ENCODE assay signal across 6 cellular contexts in genomic region chr19:38362946-38363688, GRCh38. TPM values are rescaled to one million over a fixed set of nuclear protein-coding genes. Genes with fewer than 3 reads are reported as not detected.
DNase-seq lines count a peak whose midpoint lies in the region; ATAC-seq and TF ChIP-seq lines count a peak whose summit lies in the region.
"Not testable (repeated sequence)": the region's sequence is repeated elsewhere in the genome, so short reads cannot be mapped to it uniquely, and the experiment has no call there.

No MANE protein-coding gene starts in this region.

- H3F3A ChIP-seq in GM23248 (ENCODE audit: insufficient read depth) = not testable (repeated sequence)

- not testable (repeated sequence) for TF ChIP-seq CTCF in foreskin fibroblast (IDR thresholded peaks at IDR 0.05; ENCODE audit: low read depth, low read length); nephron progenitor cell (IDR thresholded peaks at IDR 0.05); upper lobe of left lung (IDR thresholded peaks at IDR 0.05)

- not testable (repeated sequence) for H3K9me3 Mint-ChIP-seq in activated naive CD8-positive, alpha-beta T cell (ENCODE audit: low read depth)
- peaks cover 14% of the 10 kb centered on the region for H3K9me3 Mint-ChIP-seq in nephron progenitor cell

- H3K36me3 ChIP-seq in GM23248 (ENCODE audit: low read depth); SJCRH30; upper lobe of left lung: not testable (repeated sequence)

- not testable (repeated sequence) for H4K20me1 ChIP-seq in GM23248 (ENCODE audit: insufficient read depth)

- not testable (repeated sequence) for H3K79me2 ChIP-seq in GM23248 (ENCODE audit: insufficient read depth)

- H3K36me3 Mint-ChIP-seq in activated naive CD8-positive, alpha-beta T cell; nephron progenitor cell (ENCODE audit: low read depth): not testable (repeated sequence)

- not testable (repeated sequence) for DNase-seq in GM23248, SJCRH30, foreskin fibroblast, nephron progenitor cell, upper lobe of left lung

- not testable (repeated sequence) for H3K4me1 Mint-ChIP-seq in activated naive CD8-positive, alpha-beta T cell (ENCODE audit: low read depth)
- peaks cover 12% of the 10 kb centered on the region for H3K4me1 Mint-ChIP-seq in nephron progenitor cell

- not testable (repeated sequence) for H3K27ac Mint-ChIP-seq in activated naive CD8-positive, alpha-beta T cell; nephron progenitor cell

- H3K27me3 Mint-ChIP-seq in activated naive CD8-positive, alpha-beta T cell = not testable (repeated sequence)
- H3K27me3 Mint-ChIP-seq in nephron progenitor cell (ENCODE audit: low read depth, poor library complexity) = peaks cover 63% of the 10 kb centered on the region

- H3K4me3 ChIP-seq in GM23248 (peak overlapping the region; percentile 78; the same call in 1 of the 2 replicates), SJCRH30 (peak overlapping the region; percentile 58), foreskin fibroblast (ENCODE audit: low read depth in 1 of 2, low read length in 2 of 2) (peak overlapping the region; percentile 60 to 65), upper lobe of left lung (peak overlapping the region in 3 of 4 donors; percentile 59 to 78 (median 73))

- H3K4me2 ChIP-seq in GM23248 (ENCODE audit: unreplicated experiment) = peak overlapping the region; percentile 88

- H3K27me3 ChIP-seq in GM23248 (replicated peaks; ENCODE audit: insufficient read depth) = peaks cover 21% of the 10 kb centered on the region
- not testable (repeated sequence) for H3K27me3 ChIP-seq in SJCRH30
- H3K27me3 ChIP-seq in upper lobe of left lung = peaks cover 0 to 13% (median 1%) of the 10 kb centered on the region in 4 donors

- H3K4me1 ChIP-seq in GM23248 (ENCODE audit: insufficient read depth); SJCRH30: not testable (repeated sequence)
- peaks cover 18 to 22% (median 21%) of the 10 kb centered on the region in 4 donors for H3K4me1 ChIP-seq in upper lobe of left lung

- 80% methylated on average over 15 of the region's 16 CpGs for WGBS in GM23248 (ENCODE audit: low coverage in 1 of 2, low lambda C conversion rate in 2 of 2, missing lambda C conversion rate in 2 of 2), 2 experiments
- 67 to 80% methylated on average over 15 of the region's 16 CpGs for WGBS in upper lobe of left lung, 2 donors

- not testable (repeated sequence) for H3K9me3 ChIP-seq in GM23248 (ENCODE audit: low read depth); SJCRH30 (replicated peaks); upper lobe of left lung

- ATAC-seq in upper lobe of left lung (ENCODE audit: low FRiP score in 2 of 2) = not testable (repeated sequence)

- in situ Hi-C loops in GM23248 (cut with MboI) = not testable (repeated sequence)

- not testable (repeated sequence) for H3K9ac ChIP-seq in GM23248

- H3K9me2 ChIP-seq in GM23248 (ENCODE audit: insufficient read depth) = not testable (repeated sequence)

- peak overlapping the region; percentile 81 for H3K4me3 Mint-ChIP-seq in activated naive CD8-positive, alpha-beta T cell
- H3K4me3 Mint-ChIP-seq in nephron progenitor cell = peak overlapping the region; percentile 84

- not testable (repeated sequence) for H2AFZ ChIP-seq in GM23248

- H3K27ac ChIP-seq in GM23248, SJCRH30, upper lobe of left lung: not testable (repeated sequence)

- TF ChIP-seq POLR2A in upper lobe of left lung (IDR thresholded peaks at IDR 0.05) = not testable (repeated sequence)

- not testable (repeated sequence) for TF ChIP-seq EP300 in upper lobe of left lung (IDR thresholded peaks at IDR 0.05)

RNA-seq across cellular contexts. Expression of gene PSMD8, which starts 11.3 kb away (rescaled TPM):
- total RNA-seq in GM23248 (2014; rRNA removed; shearing (Covaris generic)) = 231 and 331 TPM in 2 replicates
- polyA plus RNA-seq in GM23248 (2016; fragmentation: Nextera tagmentation; extraction: Ambion mirVana) = 292 and 305 TPM in 2 replicates
- 352 and 382 TPM in 2 replicates for total RNA-seq in SJCRH30 (2014; rRNA removed; shearing (Covaris generic))
- total RNA-seq in upper lobe of left lung = 100 to 1,000 TPM in 4 of 6 donors, 10 to 100 TPM in 2; 66.0 to 213 (median 121) TPM

RNA-seq across cellular contexts. Expression of gene GGN, which starts 24.7 kb away (rescaled TPM):
- 1.1 and 1.8 TPM in 2 replicates for total RNA-seq in GM23248 (2014; rRNA removed; shearing (Covaris generic))
- polyA plus RNA-seq in GM23248 (2016; fragmentation: Nextera tagmentation; extraction: Ambion mirVana) = 1.4 and 2.0 TPM in 2 replicates
- total RNA-seq in SJCRH30 (2014; rRNA removed; shearing (Covaris generic)) = 0.23 and 0.59 TPM in 2 replicates
- 1 to 10 TPM in 3 of 6 donors, under 1 TPM in 3; 0.44 to 8.4 (median 0.95) TPM for total RNA-seq in upper lobe of left lung

RNA-seq across cellular contexts. Expression of gene SPRED3, which starts 25.4 kb away (rescaled TPM):
- total RNA-seq in GM23248 (2014; rRNA removed; shearing (Covaris generic)) = 2.1 and 7.7 TPM in 2 replicates
- 1.8 and 1.9 TPM in 2 replicates for polyA plus RNA-seq in GM23248 (2016; fragmentation: Nextera tagmentation; extraction: Ambion mirVana)
- total RNA-seq in SJCRH30 (2014; rRNA removed; shearing (Covaris generic)) = 1.1 and 2.3 TPM in 2 replicates
- total RNA-seq in upper lobe of left lung = 1 to 10 TPM in 3 of 6 donors, under 1 TPM in 3; 0.11 to 2.1 (median 0.85) TPM

RNA-seq across cellular contexts. Expression of gene CATSPERG, which starts 27.5 kb away (rescaled TPM):
- total RNA-seq in GM23248 (2014; rRNA removed; shearing (Covaris generic)) = 0.63 TPM in 1 of 2 replicates, not detected in the other
- polyA plus RNA-seq in GM23248 (2016; fragmentation: Nextera tagmentation; extraction: Ambion mirVana) = 0.53 and 1.1 TPM in 2 replicates
- total RNA-seq in SJCRH30 (2014; rRNA removed; shearing (Covaris generic)) = 0.77 and 1.1 TPM in 2 replicates
- total RNA-seq in upper lobe of left lung = 10 to 100 TPM in 3 of 6 donors, 1 to 10 TPM in 3; 4.4 to 48.2 (median 10.5) TPM

RNA-seq across cellular contexts. Expression of gene FAM98C, which starts 39.8 kb away (rescaled TPM):
- 18.1 and 27.3 TPM in 2 replicates for total RNA-seq in GM23248 (2014; rRNA removed; shearing (Covaris generic))
- polyA plus RNA-seq in GM23248 (2016; fragmentation: Nextera tagmentation; extraction: Ambion mirVana) = 13.8 and 16.5 TPM in 2 replicates
- 2.8 and 4.6 TPM in 2 replicates for total RNA-seq in SJCRH30 (2014; rRNA removed; shearing (Covaris generic))
- 10 to 100 TPM; 16.0 to 75.4 (median 24.2) TPM for total RNA-seq in upper lobe of left lung
